In the genomic region with DNA sequence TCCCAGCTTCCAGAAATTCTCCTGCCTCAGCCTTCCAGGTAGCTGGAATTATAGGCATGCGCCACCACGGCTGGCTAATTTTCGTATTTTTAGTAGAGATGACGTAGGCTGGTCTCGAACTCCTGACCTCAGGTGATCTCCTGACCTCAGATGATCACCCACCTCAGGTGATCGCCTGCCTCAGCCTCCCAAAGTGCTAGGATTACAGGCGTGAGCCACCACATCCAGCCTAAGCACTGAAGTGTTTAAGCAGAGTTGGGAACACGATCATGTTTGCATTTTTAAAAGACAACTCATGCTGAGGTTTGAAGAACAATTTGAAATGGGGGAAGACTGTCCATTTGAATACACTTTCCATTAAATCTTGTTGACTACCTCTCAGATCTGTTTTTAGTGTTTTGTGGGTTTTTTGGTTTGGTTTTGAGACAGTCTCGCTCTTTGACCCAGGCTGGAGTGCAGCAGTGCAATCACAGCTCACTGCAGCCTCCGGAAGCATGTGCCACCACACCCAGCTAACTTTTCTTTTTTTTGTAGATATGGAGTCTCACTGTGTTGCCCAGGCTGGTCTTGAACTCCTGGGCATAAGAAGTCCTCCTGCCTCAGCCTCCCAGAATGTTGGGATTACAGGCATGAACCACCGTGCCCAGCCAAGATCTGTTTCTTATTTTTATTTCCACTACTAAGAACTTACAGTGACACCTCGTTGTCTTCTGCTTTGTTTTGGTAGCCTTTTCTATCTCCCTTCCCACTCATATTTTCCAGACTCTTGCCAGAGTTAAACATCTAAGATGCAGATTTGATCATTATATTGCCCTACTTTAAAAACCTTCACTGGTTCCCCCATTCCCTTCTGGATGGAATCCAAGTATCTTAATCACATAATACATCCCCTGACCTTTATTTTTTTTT, we compare ENCODE assay signal across 9 cellular contexts. TPM values are rescaled to one million over a fixed set of nuclear protein-coding genes. Genes with fewer than 3 reads are reported as not detected.
DNase-seq lines count a peak whose midpoint lies in the region; ATAC-seq and TF ChIP-seq lines count a peak whose summit lies in the region.
"Had no signal": no experiment of that assay in that cellular context is flagged by ENCODE, and none has a peak within 500 bp of the region (broad histone marks: within the 10 kb centered on the region; RNA-seq: fewer than 3 reads in every experiment).

No MANE protein-coding gene starts in this region.

- H3K4me1 ChIP-seq in effector memory CD4-positive, alpha-beta T cell (ENCODE audit: control insufficient read depth, insufficient read depth, low read length, poor library complexity, severe bottlenecking) = peaks cover 32% of the 10 kb centered on the region
- peaks cover 10% of the 10 kb centered on the region for H3K4me1 ChIP-seq in suprapubic skin

- peaks cover 3% of the 10 kb centered on the region for H3K36me3 ChIP-seq in effector memory CD4-positive, alpha-beta T cell (ENCODE audit: control insufficient read depth, insufficient read depth, low read length)
- peaks cover 11% of the 10 kb centered on the region for H3K36me3 ChIP-seq in suprapubic skin

- peaks cover 0 to 2% (median 0%) of the 10 kb centered on the region in 3 donors for H3K9me3 Mint-ChIP-seq in IgD-negative memory B cell

- H3K9me3 ChIP-seq in effector memory CD4-positive, alpha-beta T cell (ENCODE audit: control insufficient read depth, low read length) = no peaks in the 10 kb centered on the region
- no peaks in the 10 kb centered on the region for H3K9me3 ChIP-seq in suprapubic skin

- H3K4me3 ChIP-seq in effector memory CD4-positive, alpha-beta T cell (ENCODE audit: insufficient read depth, low read depth, low read length, poor library complexity, severe bottlenecking) = no peak overlapping the region
- H3K4me3 ChIP-seq in suprapubic skin = no peak overlapping the region

- H3K4me3 Mint-ChIP-seq in IgD-negative memory B cell = peak overlapping the region; percentile 66 to 90 (median 78)

- TF ChIP-seq EP300 in suprapubic skin (IDR thresholded peaks at IDR 0.05) = no peak

- DNase-seq in GM13977 (ENCODE audit: low spot score) (peak; percentile 37), suprapubic skin (ENCODE audit: low spot score in 2 of 2) (no peak), cerebellum (ENCODE audit: low spot score) (no peak), cerebellar cortex (ENCODE audit: low spot score) (no peak), RKO (ENCODE audit: low spot score) (no peak)
- DNase-seq in effector memory CD4-positive, alpha-beta T cell = peak; percentile 8 to 25 (median 14)

- H3K27ac ChIP-seq in effector memory CD4-positive, alpha-beta T cell (ENCODE audit: insufficient read depth, low read length, poor library complexity, severe bottlenecking) = peak overlapping the region; percentile 66
- H3K27ac ChIP-seq in suprapubic skin = no peak overlapping the region
- H3K27ac ChIP-seq: HL-60 had no signal

- TF ChIP-seq POLR2A in suprapubic skin (IDR thresholded peaks at IDR 0.05) = no peak

- 86% methylated on average over 12 of the region's 12 CpGs for WGBS in suprapubic skin

- in situ Hi-C loops in GM13977 (cut with MboI; ENCODE audit: low pct_unique_long_range_greater_than_20kb, low sequenced_read_pairs, unreplicated experiment) = no loop called here

- no peaks in the 10 kb centered on the region for H3K27me3 Mint-ChIP-seq in IgD-negative memory B cell

- H3K36me3 Mint-ChIP-seq in IgD-negative memory B cell = peaks cover 19% of the 10 kb centered on the region

- TF ChIP-seq CTCF in GM13977 (IDR thresholded peaks at IDR 0.05; ENCODE audit: extremely low read depth, insufficient read depth, missing control alignments) (no peak), suprapubic skin (IDR thresholded peaks at IDR 0.05) (no peak)

- H3K27me3 ChIP-seq in effector memory CD4-positive, alpha-beta T cell (replicated peaks; ENCODE audit: control insufficient read depth, insufficient read depth, low read length, poor library complexity, severe bottlenecking) = no peaks in the 10 kb centered on the region
- no peaks in the 10 kb centered on the region for H3K27me3 ChIP-seq in suprapubic skin

- peaks cover 33 to 48% (median 44%) of the 10 kb centered on the region in 3 donors for H3K4me1 Mint-ChIP-seq in IgD-negative memory B cell

- H3K27ac Mint-ChIP-seq in IgD-negative memory B cell = peak overlapping the region; percentile 29 to 96 (median 81)

- peak; percentile 98 for ATAC-seq in GM21619 (IDR thresholded peaks at IDR 0.05; ENCODE audit: unreplicated experiment)

RNA-seq across cellular contexts. Expression of gene CASP8AP2, which starts 5.5 kb away (rescaled TPM):
- 53.2 TPM for polyA plus RNA-seq in IgD-negative memory B cell
- 10 to 100 TPM in 3 of 4 donors, 1 to 10 TPM in 1; 8.8 to 17.9 (median 13.7) TPM for total RNA-seq in suprapubic skin
- total RNA-seq in cerebellum = 36.7 TPM

RNA-seq across cellular contexts. Expression of gene MDN1, which starts 15.5 kb away (rescaled TPM):
- polyA plus RNA-seq in IgD-negative memory B cell = 7.9 TPM
- 10 to 100 TPM; 33.1 to 70.4 (median 44.5) TPM for total RNA-seq in suprapubic skin
- total RNA-seq in cerebellum = 38.9 TPM

RNA-seq across cellular contexts. Expression of gene GJA10, which starts 59.1 kb away (rescaled TPM):
- polyA plus RNA-seq in IgD-negative memory B cell = not detected
- total RNA-seq in suprapubic skin = not detected
- not detected for total RNA-seq in cerebellum

Comparison
In these comparisons a context has a peak if more than half of its experiments do, and no peak if none do; other contexts are left out.
1. DNase-seq: peak in GM13977 (single experiment) and effector memory CD4-positive, alpha-beta T cell (3 of 3); none in suprapubic skin (0 of 2), cerebellum (single experiment), cerebellar cortex (single experiment) and RKO (single experiment).